ENCODE assay signal across 8 cellular contexts in the genomic region with DNA sequence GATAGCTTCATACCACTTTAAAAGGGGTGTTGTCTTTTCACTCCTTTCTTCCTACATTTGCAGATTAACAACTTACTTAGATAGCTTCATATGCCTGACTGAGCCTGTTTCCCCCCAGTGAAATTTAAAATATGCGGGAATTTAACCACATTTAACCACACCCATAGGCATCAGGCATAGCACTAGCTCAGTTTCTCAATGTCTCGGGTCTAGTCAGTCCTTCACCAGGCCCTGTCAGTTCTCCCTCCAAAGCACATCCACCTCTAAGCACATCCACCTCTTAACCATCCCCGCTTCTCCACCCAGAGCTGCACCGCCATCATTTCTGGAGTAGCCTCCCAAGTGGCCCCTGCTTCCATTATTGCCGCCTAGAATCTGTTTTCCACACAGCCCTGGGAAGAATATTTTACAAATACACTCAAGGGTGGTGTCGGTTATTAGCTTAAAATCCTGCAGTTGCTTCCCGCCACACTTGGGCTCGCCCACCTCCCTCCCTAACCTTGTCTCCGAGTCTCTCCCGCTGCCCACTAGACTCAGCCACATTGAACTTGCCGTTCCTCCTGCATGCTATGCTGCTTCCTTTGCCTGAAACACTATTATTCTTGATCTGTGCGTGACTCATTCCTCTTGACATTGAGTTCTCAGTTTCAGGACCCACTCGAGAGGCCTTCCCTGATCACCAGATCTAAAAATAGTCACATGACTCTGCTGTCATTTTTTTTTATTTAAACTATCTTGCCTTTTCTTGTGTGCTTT.
A peak's percentile ranks its signal among the peaks of the same experiment; 100 is the strongest.
DNase-seq lines count a peak whose midpoint lies in the region; ATAC-seq, FAIRE-seq and TF ChIP-seq lines count a peak whose summit lies in the region.

No MANE protein-coding gene starts in this region.

- H3K4me2 ChIP-seq in BLaER1: peak overlapping the region; percentile 36; the same call in 1 of the 2 replicates

- TF ChIP-seq CTCF in CD14-positive monocyte (IDR thresholded peaks at IDR 0.05): no peak

- ATAC-seq in GM19043 (IDR thresholded peaks at IDR 0.05; ENCODE audit: low read depth, unreplicated experiment): peak; percentile 56
- ATAC-seq in HG03442 (IDR thresholded peaks at IDR 0.05; ENCODE audit: unreplicated experiment): peak; percentile 91

- no peak overlapping the region for H3K4me3 ChIP-seq in BLaER1

- H3K27me3 Mint-ChIP-seq in activated CD4-positive, alpha-beta T cell treated with anti-CD3 and anti-CD28 coated beads, Interleukin-2, amount 10 ng/mL, durations not matched to agents 7 days and 5 days: peaks cover 6% of the 10 kb centered on the region
- H3K27me3 Mint-ChIP-seq in CD14-positive monocyte (ENCODE audit: low read depth in 3 of 3): peaks cover 0 to 2% (median 0%) of the 10 kb centered on the region in 3 donors

- H3K36me3 Mint-ChIP-seq in activated CD4-positive, alpha-beta T cell treated with anti-CD3 and anti-CD28 coated beads, Interleukin-2, amount 10 ng/mL, durations not matched to agents 7 days and 5 days (ENCODE audit: low read depth): no peaks in the 10 kb centered on the region
- H3K36me3 Mint-ChIP-seq in CD14-positive monocyte: no peaks in the 10 kb centered on the region

- FAIRE-seq in urothelium cell line (lab: Jason Lieb, UNC): no peak

- intact Hi-C loops in CD14-positive monocyte (cut with micrococcal nuclease): loop anchor here (5.0 to 10.0 kb wide), 4 partner anchors 48 to 198 kb away; a partner anchor contains a TSS

- H3K4me3 Mint-ChIP-seq in activated CD4-positive, alpha-beta T cell treated with anti-CD3 and anti-CD28 coated beads, Interleukin-2, amount 10 ng/mL, durations not matched to agents 7 days and 5 days: no peak overlapping the region
- H3K4me3 Mint-ChIP-seq in CD14-positive monocyte: peak overlapping the region in 1 of 2 donors; percentile 19

- H3K27ac ChIP-seq in BLaER1: no peak overlapping the region

- no peak overlapping the region for H3K9ac ChIP-seq in BLaER1

- no peak overlapping the region for H3K27ac Mint-ChIP-seq in activated CD4-positive, alpha-beta T cell treated with anti-CD3 and anti-CD28 coated beads, Interleukin-2, amount 10 ng/mL, durations not matched to agents 7 days and 5 days
- peak overlapping the region in 3 of 7 donors; percentile 43 to 74 (median 57) for H3K27ac Mint-ChIP-seq in CD14-positive monocyte

- CTCF ChIA-PET in activated CD4-positive, alpha-beta T cell treated with anti-CD3 and anti-CD28 coated beads, Interleukin-2, amount 10 ng/mL, durations not matched to agents 7 days and 5 days (lab: Charles Lee): interaction anchor here (0.5 to 2.6 kb wide), 13 partner anchors 12 to 456 kb away, joined by 3 to 13 read pairs (median 3); no protein-coding TSS in a partner anchor

- no peaks in the 10 kb centered on the region for H4K20me1 ChIP-seq in BLaER1

- no peaks in the 10 kb centered on the region for H3K36me3 ChIP-seq in BLaER1

- DNase-seq in activated CD4-positive, alpha-beta T cell treated with anti-CD3 and anti-CD28 coated beads, Interleukin-2, amount 10 ng/mL, durations not matched to agents 7 days and 5 days: peak; percentile 7
- DNase-seq in hepatic stellate cell (ENCODE audit: low spot score): peak; percentile 76
- DNase-seq in urothelium cell line (ENCODE audit: low spot score): peak; percentile 77
- DNase-seq in CD14-positive monocyte (ENCODE audit: low spot score): no peak
- DNase-seq in D341Med (ENCODE audit: low spot score): no peak

- POLR2A ChIA-PET in activated CD4-positive, alpha-beta T cell treated with anti-CD3 and anti-CD28 coated beads, Interleukin-2, amount 10 ng/mL, durations not matched to agents 7 days and 5 days (lab: Charles Lee): interaction anchor here (0.6 kb wide), 1 partner anchor 186 kb away, joined by 3 read pairs; no protein-coding TSS in a partner anchor

- H3K9me3 Mint-ChIP-seq in activated CD4-positive, alpha-beta T cell treated with anti-CD3 and anti-CD28 coated beads, Interleukin-2, amount 10 ng/mL, durations not matched to agents 7 days and 5 days: no peaks in the 10 kb centered on the region
- H3K9me3 Mint-ChIP-seq in CD14-positive monocyte: no peaks in the 10 kb centered on the region

- H3K4me1 ChIP-seq in BLaER1: peaks cover 24% of the 10 kb centered on the region

- H3K27me3 ChIP-seq in BLaER1: no peaks in the 10 kb centered on the region

- no peaks in the 10 kb centered on the region for H3K9me3 ChIP-seq in BLaER1

- peaks cover 24% of the 10 kb centered on the region for H3K4me1 Mint-ChIP-seq in activated CD4-positive, alpha-beta T cell treated with anti-CD3 and anti-CD28 coated beads, Interleukin-2, amount 10 ng/mL, durations not matched to agents 7 days and 5 days
- peaks cover 12% of the 10 kb centered on the region for H3K4me1 Mint-ChIP-seq in CD14-positive monocyte

Comparison
In these comparisons a context has a peak if more than half of its experiments do, and no peak if none do; other contexts are left out.
1. DNase-seq: peak in activated CD4-positive, alpha-beta T cell treated with anti-CD3 and anti-CD28 coated beads, Interleukin-2, amount 10 ng/mL, durations not matched to agents 7 days and 5 days (single experiment), hepatic stellate cell (single experiment) and urothelium cell line (single experiment); none in CD14-positive monocyte (single experiment) and D341Med (single experiment).